Comparison of ENCODE assay signal across 1 cellular context in genomic region chr11:66288866-66289547, GRCh38.
TF ChIP-seq lines count a peak whose summit lies in the region.

TSS of gene YIF1A (minus strand) at chr11:66289143. CDS start at chr11:66288985, 158 bp downstream.

TF ChIP-seq in K562, 482 proteins besides CTCF, POLR2A, EP300 and RAD21 (continued from another document and continues in another):
- TF ChIP-seq ZNF512 (tag; IDR thresholded peaks at IDR 0.05) (no peak), NFIC (IDR thresholded peaks at IDR 0.05) (peak; percentile 11; the same call in 1 of the 2 replicates), UBTF (IDR thresholded peaks at IDR 0.05; ENCODE audit: borderline replicate concordance in 1 of 2, low read depth in 2 of 2, low read length in 2 of 2) (peak in 1 of 2 experiments; percentile 72; a peak in 1 of 4 replicates), CHCHD3 (CRISPR knock-in tag; IDR thresholded peaks at IDR 0.05) (no peak), SRSF7 (optimal IDR thresholded peaks at IDR 0.05; ENCODE audit: low read depth, low read length) (no peak), ZBTB8A (IDR thresholded peaks at IDR 0.05; ENCODE audit: partially characterized antibody) (no peak), E2F6 (IDR thresholded peaks at IDR 0.05; ENCODE audit: borderline replicate concordance in 1 of 2, extremely low read depth in 1 of 2, insufficient read depth in 1 of 2, insufficient read length in 1 of 2, low read depth in 1 of 2, low read length in 1 of 2, poor library complexity in 1 of 2, severe bottlenecking in 1 of 2) (peak; percentile 36 to 46), GTF2A2 (tag; IDR thresholded peaks at IDR 0.05) (no peak), ZKSCAN1 (IDR thresholded peaks at IDR 0.05; ENCODE audit: low read depth, low read length) (no peak), ETV1 (tag; conservative IDR thresholded peaks at IDR 0.05; ENCODE audit: low read depth) (no peak), CC2D1A (IDR thresholded peaks at IDR 0.05) (no peak), MEIS2 (IDR thresholded peaks at IDR 0.05; ENCODE audit: partially characterized antibody) (peak; percentile 76), DPF2 (IDR thresholded peaks at IDR 0.05) (0 out of 2 replicates have a peak, but pooled peaks have one; percentile 16), POLR2AphosphoS2 (IDR thresholded peaks at IDR 0.05; ENCODE audit: low read length) (no peak), CBFB (CRISPR knock-in tag; IDR thresholded peaks at IDR 0.05) (no peak; the same call in 1 of the 2 replicates), POLR3G (IDR thresholded peaks at IDR 0.05; ENCODE audit: extremely low read depth, insufficient read length, insufficient replicate concordance) (no peak), C11orf30 (IDR thresholded peaks at IDR 0.05; ENCODE audit: low read depth) (peak; percentile 39), SMC3 (conservative IDR thresholded peaks at IDR 0.05; ENCODE audit: insufficient read depth, low read depth, low read length) (no peak), PBX2 (CRISPR knock-in tag; IDR thresholded peaks at IDR 0.05; ENCODE audit: low read depth) (peak; percentile 82), PBX2 (tag; conservative IDR thresholded peaks at IDR 0.05; ENCODE audit: low read depth) (peak; percentile 98), RBM14 (IDR thresholded peaks at IDR 0.05; ENCODE audit: borderline replicate concordance, insufficient read depth, low read depth, low read length) (no peak), SAP30 (IDR thresholded peaks at IDR 0.05; ENCODE audit: borderline replicate concordance, insufficient read depth, low read depth, low read length, poor library complexity, severe bottlenecking) (no peak), MIER1 (IDR thresholded peaks at IDR 0.05; ENCODE audit: low read depth) (no peak), ZNF143 (CRISPR knock-in tag; IDR thresholded peaks at IDR 0.05) (no peak), HOMEZ (CRISPR knock-in tag; IDR thresholded peaks at IDR 0.05) (no peak), ZC3H8 (IDR thresholded peaks at IDR 0.05) (no peak), NFE2 (IDR thresholded peaks at IDR 0.05; ENCODE audit: low read depth) (no peak), MYBL2 (IDR thresholded peaks at IDR 0.05; ENCODE audit: low read depth) (no peak), MYBL2 (CRISPR knock-in tag; IDR thresholded peaks at IDR 0.05; ENCODE audit: borderline replicate concordance) (no peak), PKNOX1 (IDR thresholded peaks at IDR 0.05) (peak; percentile 100), PHB2 (IDR thresholded peaks at IDR 0.05; ENCODE audit: low read depth) (no peak), E2F1 (CRISPR knock-in tag; IDR thresholded peaks at IDR 0.05) (peak; percentile 64), HDAC6 (IDR thresholded peaks at IDR 0.05; ENCODE audit: low read depth, low read length) (no peak), ZFX (CRISPR knock-in tag; IDR thresholded peaks at IDR 0.05) (peak; percentile 89), HCFC1 (IDR thresholded peaks at IDR 0.05; ENCODE audit: low read depth, low read length) (peak; percentile 43), MXD1 (CRISPR knock-in tag; IDR thresholded peaks at IDR 0.05; ENCODE audit: borderline replicate concordance, poor library complexity, severe bottlenecking) (no peak), FIP1L1 (IDR thresholded peaks at IDR 0.05; ENCODE audit: low read depth, low read length, poor library complexity, severe bottlenecking) (no peak), RNF2 (IDR thresholded peaks at IDR 0.05) (no peak), ATF3 (IDR thresholded peaks at IDR 0.05) (peak; percentile 71), ATF3 (CRISPR knock-in tag; conservative IDR thresholded peaks at IDR 0.05) (peak; percentile 46; the same call in 1 of the 2 replicates), DACH1 (IDR thresholded peaks at IDR 0.05; ENCODE audit: partially characterized antibody) (no peak), ADNP (tag; IDR thresholded peaks at IDR 0.05) (no peak), ZNF3 (CRISPR knock-in tag; IDR thresholded peaks at IDR 0.05) (no peak), PATZ1 (CRISPR knock-in tag; IDR thresholded peaks at IDR 0.05; ENCODE audit: borderline replicate concordance) (no peak), MLLT1 (IDR thresholded peaks at IDR 0.05) (peak in 1 of 2 experiments; percentile 53; a peak in 1 of 4 replicates), SP1 (CRISPR knock-in tag; IDR thresholded peaks at IDR 0.05) (peak; percentile 78)
